Comparison of ENCODE assay signal across 9 cellular contexts in the genomic region with DNA sequence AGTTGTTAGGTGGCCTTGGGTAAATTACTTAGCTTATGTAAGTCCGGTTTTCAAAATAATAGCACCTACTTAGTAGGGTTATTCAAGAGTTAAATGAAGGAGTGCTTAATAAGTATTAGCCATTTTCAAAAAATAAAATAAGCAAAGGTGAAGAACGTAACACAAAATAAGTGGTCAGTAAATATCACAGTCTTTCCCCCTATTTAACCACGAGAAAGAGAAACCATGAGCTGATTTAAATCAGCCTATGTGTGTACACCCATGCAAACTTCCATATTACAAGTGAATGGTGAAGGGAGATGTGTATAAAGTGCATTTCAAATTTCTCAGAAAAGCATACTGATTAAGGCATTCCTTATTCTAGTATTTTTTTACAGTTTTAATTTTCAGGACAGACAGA. TPM values are rescaled to one million over a fixed set of nuclear protein-coding genes. Genes with fewer than 3 reads are reported as not detected.
A peak's percentile ranks its signal among the peaks of the same experiment; 100 is the strongest.
DNase-seq lines count a peak whose midpoint lies in the region; FAIRE-seq and TF ChIP-seq lines count a peak whose summit lies in the region.
"Had no signal": no experiment of that assay in that cellular context is flagged by ENCODE, and none has a peak within 500 bp of the region (broad histone marks: within the 10 kb centered on the region; RNA-seq: fewer than 3 reads in every experiment).

No MANE protein-coding gene starts in this region.

- peaks cover 4% of the 10 kb centered on the region for H3K9me3 Mint-ChIP-seq in activated naive CD4-positive, alpha-beta T cell treated with anti-CD3 and anti-CD28 coated beads, Interleukin-2, amount 10 ng/mL, durations not matched to agents 7 days and 5 days

- H3K9ac ChIP-seq in SU-DHL-6 (ENCODE audit: low read length), result peak overlapping the region; percentile 75

- peaks cover 65% of the 10 kb centered on the region for H3F3A ChIP-seq in SU-DHL-6 (ENCODE audit: insufficient read depth)

- TF ChIP-seq POLR2A in transverse colon (IDR thresholded peaks at IDR 0.05), result no peak

- peak overlapping the region; percentile 100 for H3K4me2 ChIP-seq in SU-DHL-6 (ENCODE audit: low read depth, low read length, poor library complexity, severe bottlenecking)

- peak; percentile 24 for FAIRE-seq in islet of Langerhans (lab: Jason Lieb, UNC)

- 62 to 79% methylated on average over 3 of the region's 3 CpGs for WGBS in transverse colon (ENCODE audit: low coverage in 1 of 2), 2 donors

- H3K27ac ChIP-seq in SU-DHL-6 (ENCODE audit: low read depth, low read length) (peak overlapping the region; percentile 98), transverse colon (peak overlapping the region; percentile 81 to 84 (median 83)), WERI-Rb-1 (no peak overlapping the region)

- in situ Hi-C loops in transverse colon (cut with MboI; ENCODE audit: low pct_ligation_motif_present in 1 of 4, low pct_unique_long_range_greater_than_20kb in 1 of 4, low sequenced_read_pairs in 3 of 4), result loop anchor here in 1 of 4 donors (25.0 kb wide), 1 partner anchor 92 kb away; no protein-coding TSS in a partner anchor

- H3K4me1 ChIP-seq in transverse colon, result peaks cover 5 to 56% (median 16%) of the 10 kb centered on the region in 4 donors

- H3K4me3 Mint-ChIP-seq in activated naive CD4-positive, alpha-beta T cell treated with anti-CD3 and anti-CD28 coated beads, Interleukin-2, amount 10 ng/mL, durations not matched to agents 7 days and 5 days, result peak overlapping the region; percentile 91

- H3K36me3 ChIP-seq in SU-DHL-6 (ENCODE audit: low read length), result peaks cover 13% of the 10 kb centered on the region
- H3K36me3 ChIP-seq in transverse colon, result no peaks in the 10 kb centered on the region
- no peaks in the 10 kb centered on the region for H3K36me3 ChIP-seq in WERI-Rb-1

- intact Hi-C loops in transverse colon (cut with DNase I; ENCODE audit: low total_unique reads), result no loop called here

- peak overlapping the region; percentile 98 for H3K27ac Mint-ChIP-seq in activated naive CD4-positive, alpha-beta T cell treated with anti-CD3 and anti-CD28 coated beads, Interleukin-2, amount 10 ng/mL, durations not matched to agents 7 days and 5 days

- H3K79me2 ChIP-seq in SU-DHL-6 (ENCODE audit: insufficient read depth, low read length), result peaks cover 92% of the 10 kb centered on the region

- H3K9me3 ChIP-seq in SU-DHL-6 (ENCODE audit: insufficient read depth, low read length) (peaks cover 4% of the 10 kb centered on the region; the same call in 1 of the 2 replicates), transverse colon (no peaks in the 10 kb centered on the region), WERI-Rb-1 (ENCODE audit: severe bottlenecking) (no peaks in the 10 kb centered on the region)

- no peak for TF ChIP-seq EP300 in transverse colon (IDR thresholded peaks at IDR 0.05; ENCODE audit: low read depth)

- H3K9me2 ChIP-seq in SU-DHL-6 (replicated peaks; ENCODE audit: insufficient read depth, low read length), result no peaks in the 10 kb centered on the region

- CTCF ChIA-PET in activated naive CD4-positive, alpha-beta T cell treated with anti-CD3 and anti-CD28 coated beads, Interleukin-2, amount 10 ng/mL, durations not matched to agents 7 days and 5 days (lab: Charles Lee), result interaction anchor here (2.5 to 24.2 kb wide), 2 partner anchors 38 to 90 kb away, joined by 26 to 272 read pairs; no protein-coding TSS in a partner anchor

- H3K27me3 Mint-ChIP-seq in activated naive CD4-positive, alpha-beta T cell treated with anti-CD3 and anti-CD28 coated beads, Interleukin-2, amount 10 ng/mL, durations not matched to agents 7 days and 5 days, result no peaks in the 10 kb centered on the region

- peaks cover 52% of the 10 kb centered on the region for H3K4me1 Mint-ChIP-seq in activated naive CD4-positive, alpha-beta T cell treated with anti-CD3 and anti-CD28 coated beads, Interleukin-2, amount 10 ng/mL, durations not matched to agents 7 days and 5 days

- no peaks in the 10 kb centered on the region for H4K20me1 ChIP-seq in SU-DHL-6 (ENCODE audit: low read depth, low read length)

- H3K4me3 ChIP-seq in SU-DHL-6 (ENCODE audit: insufficient read depth, low read length, poor library complexity, severe bottlenecking) (peak overlapping the region; percentile 80), transverse colon (peak overlapping the region in 1 of 4 donors; percentile 37), WERI-Rb-1 (ENCODE audit: low read depth, low read length) (no peak overlapping the region)

- TF ChIP-seq CTCF in SU-DHL-6 (IDR thresholded peaks at IDR 0.05; ENCODE audit: insufficient read depth, low read length, poor library complexity, severe bottlenecking), result no peak
- no peak for TF ChIP-seq CTCF in transverse colon (IDR thresholded peaks at IDR 0.05)
- TF ChIP-seq CTCF in WERI-Rb-1 (IDR thresholded peaks at IDR 0.05; ENCODE audit: low read depth, low read length), result no peak

- H3K27me3 ChIP-seq in SU-DHL-6 (ENCODE audit: low read length) (no peaks in the 10 kb centered on the region), transverse colon (no peaks in the 10 kb centered on the region), WERI-Rb-1 (ENCODE audit: insufficient read depth, low read depth, severe bottlenecking) (no peaks in the 10 kb centered on the region)

- peaks cover 76% of the 10 kb centered on the region for H3K36me3 Mint-ChIP-seq in activated naive CD4-positive, alpha-beta T cell treated with anti-CD3 and anti-CD28 coated beads, Interleukin-2, amount 10 ng/mL, durations not matched to agents 7 days and 5 days

- no peak for DNase-seq in activated naive CD4-positive, alpha-beta T cell treated with anti-CD3 and anti-CD28 coated beads, Interleukin-2, amount 10 ng/mL, durations not matched to agents 7 days and 5 days
- DNase-seq in activated naive CD4-positive, alpha-beta T cell treated with anti-CD3 and anti-CD28 coated beads, Interleukin-2, amount 50 U/mL, for 16 hours, result no peak
- DNase-seq in transverse colon (no peak), foreskin melanocyte (no peak), GF-D8 (lab: John Stamatoyannopoulos, UW) (no peak), WERI-Rb-1 (no peak)
- DNase-seq: activated effector memory CD4-positive, alpha-beta T cell treated with Interleukin-2 at 50 U/mL for 16 hours had no signal

- H2AFZ ChIP-seq in SU-DHL-6 (ENCODE audit: low read depth, low read length, severe bottlenecking), result no peak overlapping the region

RNA-seq across cellular contexts. Expression of a gene that starts 2.2 kb away (rescaled TPM):
- 10 to 100 TPM in 3 of 4 donors, 1 to 10 TPM in 1; 8.5 to 32.6 (median 16.1) TPM for total RNA-seq in transverse colon
